ENCODE assay signal across 8 cellular contexts in genomic region chr7:1457949-1458675, GRCh38. TPM values are rescaled to one million over a fixed set of nuclear protein-coding genes. Genes with fewer than 3 reads are reported as not detected.
A peak's percentile ranks its signal among the peaks of the same experiment; 100 is the strongest.
DNase-seq lines count a peak whose midpoint lies in the region; TF ChIP-seq lines count a peak whose summit lies in the region.

No MANE protein-coding gene starts in this region.

- DNase-seq in AG08396 (ENCODE audit: low spot score) (peak; percentile 47), LHCN-M2 (ENCODE audit: low read depth) (peak; percentile 21), cardiac fibroblast (ENCODE audit: low read depth in 2 of 2) (no peak), NK-92 (lab: John Stamatoyannopoulos, UW; ENCODE audit: unreplicated experiment) (no peak), putamen (ENCODE audit: low spot score) (no peak), COLO668 (lab: John Stamatoyannopoulos, UW; ENCODE audit: unreplicated experiment) (no peak)
- DNase-seq in stimulated activated CD4-positive, alpha-beta T cell treated with anti-CD3 and anti-CD28 coated beads, Interleukin-4, amount 100 ng/mL, for 1 hour = no peak

- peak overlapping the region; percentile 84 to 88 for H3K27ac ChIP-seq in mucosa of rectum (ENCODE audit: low read depth in 2 of 2, low read length in 2 of 2)

- peaks cover 61 to 78% of the 10 kb centered on the region in 2 donors for H3K4me1 ChIP-seq in mucosa of rectum (ENCODE audit: control insufficient read depth in 2 of 2, insufficient read depth in 2 of 2, low read length in 2 of 2)

- no peaks in the 10 kb centered on the region for H3K27me3 ChIP-seq in mucosa of rectum (ENCODE audit: control insufficient read depth in 2 of 2, insufficient read depth in 2 of 2, low read length in 2 of 2)

- no peaks in the 10 kb centered on the region for H3K9me3 ChIP-seq in mucosa of rectum (ENCODE audit: control insufficient read depth in 2 of 2, low read length in 2 of 2)

- H3K9ac ChIP-seq in mucosa of rectum (ENCODE audit: low read depth in 1 of 2, low read length in 2 of 2) = peak overlapping the region; percentile 81 to 93

- TF ChIP-seq CTCF in cardiac fibroblast (IDR thresholded peaks at IDR 0.05; ENCODE audit: low read depth, low read length) = no peak

- no peaks in the 10 kb centered on the region for H3K36me3 ChIP-seq in mucosa of rectum (ENCODE audit: control insufficient read depth in 2 of 2, insufficient read depth in 2 of 2, low read length in 2 of 2)

- H3K4me3 ChIP-seq in cardiac fibroblast (replicated peaks in 1 of 2; ENCODE audit: low read depth in 2 of 2, low read length in 2 of 2) = peak overlapping the region; percentile 89 to 96
- peak overlapping the region; percentile 82 to 84 for H3K4me3 ChIP-seq in mucosa of rectum (ENCODE audit: low read length in 2 of 2)

RNA-seq across cellular contexts. Expression of gene MICALL2, which starts 1.2 kb away (rescaled TPM):
- total RNA-seq in LHCN-M2 (2014; rRNA removed) = 25.5 and 27.4 TPM in 2 replicates
- polyA plus RNA-seq in LHCN-M2 (2012) = 8.5 TPM

RNA-seq across cellular contexts. Expression of gene INTS1, which starts 46.1 kb away (rescaled TPM):
- 68.9 and 69.6 TPM in 2 replicates for total RNA-seq in LHCN-M2 (2014; rRNA removed)
- polyA plus RNA-seq in LHCN-M2 (2012) = 64.5 TPM

Comparison
In these comparisons a context has a peak if more than half of its experiments do, and no peak if none do; other contexts are left out.
1. DNase-seq: peak in AG08396 (single experiment) and LHCN-M2 (single experiment); none in cardiac fibroblast (0 of 2), NK-92 (single experiment), stimulated activated CD4-positive, alpha-beta T cell treated with anti-CD3 and anti-CD28 coated beads, Interleukin-4, amount 100 ng/mL, for 1 hour (single experiment), putamen (single experiment) and COLO668 (single experiment).